In the genomic region with DNA sequence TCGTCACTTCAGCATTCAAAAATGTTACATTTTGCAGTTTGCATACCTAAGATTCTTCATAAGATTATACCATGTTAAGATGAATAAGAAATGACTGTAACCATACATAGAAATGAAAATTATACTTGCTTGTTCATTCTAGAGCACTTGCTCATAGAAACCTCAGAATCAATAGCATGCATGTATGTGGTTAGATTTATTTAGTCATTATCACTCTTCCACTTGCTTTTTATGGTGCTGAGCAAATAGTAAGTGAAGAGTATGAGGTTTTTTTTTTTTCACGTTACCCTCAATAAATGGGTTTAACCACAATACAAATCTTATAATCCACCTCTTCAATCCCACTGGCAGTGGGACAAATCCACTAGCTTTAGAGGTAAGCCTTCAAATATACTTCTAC, we compare ENCODE assay signal across 20 cellular contexts.
"Had no signal": no experiment of that assay in that cellular context is flagged by ENCODE, and none has a peak within 500 bp of the region (broad histone marks: within the 10 kb centered on the region; RNA-seq: fewer than 3 reads in every experiment).

No MANE protein-coding gene starts in this region.

- H3K9me3 Mint-ChIP-seq: activated CD4-positive, alpha-beta memory T cell treated with anti-CD3 and anti-CD28 coated beads for 36 hours; activated naive CD8-positive, alpha-beta T cell treated with anti-CD3 and anti-CD28 coated beads for 36 hours had no signal

- ATAC-seq: gastroesophageal sphincter, left colon, natural killer cell, right lobe of liver had no signal

- H3K27ac Mint-ChIP-seq: activated CD4-positive, alpha-beta memory T cell treated with anti-CD3 and anti-CD28 coated beads for 36 hours; activated naive CD8-positive, alpha-beta T cell treated with anti-CD3 and anti-CD28 coated beads for 36 hours; natural killer cell; progenitor cell of endocrine pancreas had no signal

- H3K27ac ChIP-seq: coronary artery, gastroesophageal sphincter, right lobe of liver, transverse colon had no signal

- DNase-seq: activated CD4-positive, alpha-beta memory T cell treated with anti-CD3 and anti-CD28 coated beads for 36 hours; activated CD4-positive, alpha-beta T cell treated with anti-CD3 and anti-CD28 coated beads for 1 hour; activated gamma-delta T cell; activated naive CD8-positive, alpha-beta T cell treated with anti-CD3 and anti-CD28 coated beads for 36 hours; activated T-cell treated with anti-CD3 and anti-CD28 coated beads, Interleukin-2, amount 50 U/mL, for 48 hours; aorta; central memory CD4-positive, alpha-beta T cell; effector CD8-positive, alpha-beta T cell; hippocampal formation; left colon; natural killer cell; nucleus accumbens; right lobe of liver; stimulated activated naive CD4-positive, alpha-beta T cell; substantia nigra; T-helper 9 cell; transverse colon had no signal

- H3K4me3 Mint-ChIP-seq: activated CD4-positive, alpha-beta memory T cell treated with anti-CD3 and anti-CD28 coated beads for 36 hours; activated naive CD8-positive, alpha-beta T cell treated with anti-CD3 and anti-CD28 coated beads for 36 hours; natural killer cell had no signal

- H3K4me1 ChIP-seq: right lobe of liver, transverse colon had no signal

- H3K4me1 Mint-ChIP-seq: activated naive CD8-positive, alpha-beta T cell treated with anti-CD3 and anti-CD28 coated beads for 36 hours; natural killer cell had no signal

- H3K9me3 ChIP-seq: gastroesophageal sphincter, right lobe of liver, transverse colon had no signal

- H3K4me3 ChIP-seq: coronary artery, gastroesophageal sphincter, right lobe of liver, transverse colon had no signal

- H3K27me3 Mint-ChIP-seq: activated naive CD8-positive, alpha-beta T cell treated with anti-CD3 and anti-CD28 coated beads for 36 hours; progenitor cell of endocrine pancreas had no signal

- H3K36me3 ChIP-seq: gastroesophageal sphincter, right lobe of liver, transverse colon had no signal

- H3K36me3 Mint-ChIP-seq: activated CD4-positive, alpha-beta memory T cell treated with anti-CD3 and anti-CD28 coated beads for 36 hours; activated naive CD8-positive, alpha-beta T cell treated with anti-CD3 and anti-CD28 coated beads for 36 hours; natural killer cell had no signal

- H3K27me3 ChIP-seq: gastroesophageal sphincter, right lobe of liver, transverse colon had no signal
